ENCODE assay signal across 8 cellular contexts in the genomic region with DNA sequence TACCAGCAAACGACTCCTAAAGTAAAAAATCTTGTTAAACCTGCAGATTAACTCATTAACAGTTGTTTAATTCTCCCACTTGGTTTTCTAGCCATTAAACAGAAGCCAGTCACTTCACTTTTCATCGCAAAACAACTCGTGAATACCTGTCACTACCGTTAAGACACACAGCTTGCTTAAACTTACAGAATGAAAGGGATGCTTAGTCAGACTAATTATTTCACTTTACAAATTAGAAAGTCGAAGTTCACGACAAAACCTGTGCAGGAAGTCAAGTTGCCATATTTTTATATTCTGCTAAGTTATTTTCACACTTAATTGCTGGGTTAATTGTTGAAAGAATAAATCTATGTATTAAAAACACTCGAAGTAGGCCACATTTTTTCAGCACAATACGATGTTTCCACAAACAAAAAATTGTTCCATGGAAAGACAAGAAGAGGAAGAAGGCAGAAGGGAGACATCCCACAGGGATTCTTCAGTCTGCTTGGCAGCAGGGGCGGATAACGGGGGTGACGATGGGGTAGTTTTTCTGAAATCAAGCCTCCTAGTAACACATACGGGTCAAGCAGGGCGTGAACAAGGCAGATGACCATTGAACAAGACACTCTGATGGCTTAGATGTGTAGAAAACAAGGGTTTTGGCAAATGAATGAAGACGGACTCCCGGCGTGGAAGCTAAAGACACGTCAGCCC. TPM values are rescaled to one million over a fixed set of nuclear protein-coding genes. Genes with fewer than 3 reads are reported as not detected.
DNase-seq lines count a peak whose midpoint lies in the region; ATAC-seq and TF ChIP-seq lines count a peak whose summit lies in the region.

No MANE protein-coding gene starts in this region.

- CTCF ChIA-PET in WTC11 (lab: Charles Lee) = no interaction called here

- ATAC-seq in HG03097 (IDR thresholded peaks at IDR 0.05; ENCODE audit: low FRiP score, unreplicated experiment) (peak; percentile 2), WTC11 (no peak), GM21423 (IDR thresholded peaks at IDR 0.05; ENCODE audit: unreplicated experiment) (no peak), HG03108 (IDR thresholded peaks at IDR 0.05; ENCODE audit: unreplicated experiment) (no peak), HG03565 (IDR thresholded peaks at IDR 0.05; ENCODE audit: unreplicated experiment) (no peak)

- TF ChIP-seq CTCF in WTC11 (IDR thresholded peaks at IDR 0.05) (no peak), fibroblast of villous mesenchyme (IDR thresholded peaks at IDR 0.05; ENCODE audit: insufficient read depth, low read depth, low read length) (no peak), prostate gland (IDR thresholded peaks at IDR 0.05) (no peak)

- H3K4me3 Mint-ChIP-seq in WTC11 = peak overlapping the region; percentile 94

- DNase-seq in WTC11 (ENCODE audit: low spot score) (no peak), fibroblast of villous mesenchyme (ENCODE audit: low read depth) (peak; percentile 54), prostate gland (ENCODE audit: low spot score) (no peak)

- H3K27ac ChIP-seq in prostate gland = peak overlapping the region; percentile 93 to 95

- peak overlapping the region; percentile 95 for H3K9ac ChIP-seq in ES-I3 (ENCODE audit: low read depth, low read length)

- intact Hi-C loops in prostate gland (cut with DNase I) = loop anchor here (2.0 kb wide), 2 partner anchors 77 to 279 kb away; a partner anchor contains a TSS

- H3K4me1 ChIP-seq in ES-I3 (ENCODE audit: insufficient read depth, low read length) (0 out of 2 replicates have a peak, but pooled peaks cover 5% of the 10 kb centered on the region), prostate gland (replicated peaks) (no peaks in the 10 kb centered on the region)

- H3K27ac Mint-ChIP-seq in WTC11 = peak overlapping the region; percentile 97

- under 1% methylated on average over 17 of the region's 17 CpGs for WGBS in prostate gland

- POLR2A ChIA-PET in WTC11 (lab: Charles Lee) = interaction anchor here (0.6 to 2.2 kb wide), 3 partner anchors 78 to 625 kb away, joined by 5 to 9 read pairs (median 6); a partner anchor contains a TSS

- no peaks in the 10 kb centered on the region for H3K9me3 ChIP-seq in ES-I3 (ENCODE audit: control insufficient read depth, insufficient read depth, low read length)
- H3K9me3 ChIP-seq in prostate gland = no peaks in the 10 kb centered on the region

- H3K4me1 Mint-ChIP-seq in WTC11 = peaks cover 12% of the 10 kb centered on the region

- no peak for TF ChIP-seq POLR2A in prostate gland (IDR thresholded peaks at IDR 0.05)

- no peaks in the 10 kb centered on the region for H3K27me3 Mint-ChIP-seq in WTC11 (ENCODE audit: low read depth)

- H3K4me3 ChIP-seq in fibroblast of villous mesenchyme (ENCODE audit: low read depth, low read length) (peak overlapping the region; percentile 80), prostate gland (peak overlapping the region; percentile 72 to 99)

- H3K27me3 ChIP-seq in prostate gland (replicated peaks; ENCODE audit: insufficient read depth) = no peaks in the 10 kb centered on the region

- peaks cover 6% of the 10 kb centered on the region for H3K9me3 Mint-ChIP-seq in WTC11

- H3K36me3 ChIP-seq in ES-I3 (ENCODE audit: insufficient read depth, low read length) (peaks cover 20% of the 10 kb centered on the region), prostate gland (no peaks in the 10 kb centered on the region)

- H3K36me3 Mint-ChIP-seq in WTC11 = peaks cover 29% of the 10 kb centered on the region

TF ChIP-seq in WTC11, 78 proteins besides CTCF, POLR2A, EP300 and RAD21:
- TF ChIP-seq, protein P1, sequence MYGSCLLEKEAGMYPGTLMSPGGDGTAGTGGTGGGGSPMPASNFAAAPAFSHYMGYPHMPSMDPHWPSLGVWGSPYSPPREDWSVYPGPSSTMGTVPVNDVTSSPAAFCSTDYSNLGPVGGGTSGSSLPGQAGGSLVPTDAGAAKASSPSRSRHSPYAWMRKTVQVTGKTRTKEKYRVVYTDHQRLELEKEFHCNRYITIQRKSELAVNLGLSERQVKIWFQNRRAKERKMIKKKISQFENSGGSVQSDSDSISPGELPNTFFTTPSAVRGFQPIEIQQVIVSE (CRISPR knock-in tag; IDR thresholded peaks at IDR 0.05; ENCODE audit: borderline replicate concordance) = no peak
- TF ChIP-seq MYBL2 (CRISPR knock-in tag; IDR thresholded peaks at IDR 0.05) (no peak), FOXK1 (CRISPR knock-in tag; IDR thresholded peaks at IDR 0.05) (no peak), ZNF423 (CRISPR knock-in tag; IDR thresholded peaks at IDR 0.05) (no peak), CBFB (CRISPR knock-in tag; IDR thresholded peaks at IDR 0.05; ENCODE audit: low read depth) (no peak), ELF4 (CRISPR knock-in tag; IDR thresholded peaks at IDR 0.05; ENCODE audit: low read depth) (no peak)
- TF ChIP-seq, protein P2, sequence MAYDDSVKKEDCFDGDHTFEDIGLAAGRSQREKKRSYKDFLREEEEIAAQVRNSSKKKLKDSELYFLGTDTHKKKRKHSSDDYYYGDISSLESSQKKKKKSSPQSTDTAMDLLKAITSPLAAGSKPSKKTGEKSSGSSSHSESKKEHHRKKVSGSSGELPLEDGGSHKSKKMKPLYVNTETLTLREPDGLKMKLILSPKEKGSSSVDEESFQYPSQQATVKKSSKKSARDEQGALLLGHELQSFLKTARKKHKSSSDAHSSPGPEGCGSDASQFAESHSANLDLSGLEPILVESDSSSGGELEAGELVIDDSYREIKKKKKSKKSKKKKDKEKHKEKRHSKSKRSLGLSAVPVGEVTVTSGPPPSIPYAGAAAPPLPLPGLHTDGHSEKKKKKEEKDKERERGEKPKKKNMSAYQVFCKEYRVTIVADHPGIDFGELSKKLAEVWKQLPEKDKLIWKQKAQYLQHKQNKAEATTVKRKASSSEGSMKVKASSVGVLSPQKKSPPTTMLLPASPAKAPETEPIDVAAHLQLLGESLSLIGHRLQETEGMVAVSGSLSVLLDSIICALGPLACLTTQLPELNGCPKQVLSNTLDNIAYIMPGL (CRISPR knock-in tag; IDR thresholded peaks at IDR 0.05) = no peak

RNA-seq across cellular contexts. Expression of a gene that starts 0.9 kb away (rescaled TPM):
- 86.4 to 96.7 TPM (median 91.6 TPM) in 3 replicates for total RNA-seq in WTC11 (2021)
- 91.2 and 203 TPM in 2 replicates for total RNA-seq in fibroblast of villous mesenchyme
- total RNA-seq in prostate gland = 10 to 100 TPM; 34.3 to 89.5 TPM
